8 cellular contexts compared by ENCODE assay signal in the genomic region with DNA sequence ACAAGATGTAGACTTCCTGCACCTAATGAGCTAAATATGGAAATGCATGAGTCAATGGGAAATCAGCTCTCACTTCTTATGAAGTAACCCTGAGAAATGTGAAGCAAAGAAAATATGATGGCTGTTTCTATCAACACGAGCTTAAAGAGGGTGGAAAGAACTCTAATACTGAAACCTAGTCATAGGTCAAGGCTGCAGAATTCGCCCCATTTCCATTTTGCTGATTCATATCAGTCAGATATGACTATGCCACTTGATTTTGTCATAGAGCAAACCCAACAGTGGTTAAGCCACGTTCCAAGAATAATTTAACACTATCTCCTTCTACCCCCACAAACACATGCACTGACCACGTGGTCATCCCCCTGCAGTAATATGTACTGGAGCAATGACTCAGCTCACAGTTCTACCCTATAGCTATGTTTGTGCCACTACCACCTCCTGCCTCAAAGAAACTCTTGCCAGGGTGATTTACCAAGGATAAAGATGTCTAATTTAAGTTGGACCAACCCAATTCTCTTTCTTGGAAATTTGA.
DNase-seq lines count a peak whose midpoint lies in the region; ATAC-seq and TF ChIP-seq lines count a peak whose summit lies in the region.

No MANE protein-coding gene starts in this region.

- peak overlapping the region; percentile 93 for H3K27ac ChIP-seq in GM23248

- H3K4me2 ChIP-seq in GM23248 (ENCODE audit: unreplicated experiment) = peak overlapping the region; percentile 67

- peak overlapping the region; percentile 72 for H3K9ac ChIP-seq in GM23248

- no peaks in the 10 kb centered on the region for H3K9me3 ChIP-seq in GM23248 (ENCODE audit: low read depth)

- no peaks in the 10 kb centered on the region for H3K36me3 ChIP-seq in GM23248 (ENCODE audit: low read depth)

- no peak for TF ChIP-seq CTCF in astrocyte of the cerebellum (IDR thresholded peaks at IDR 0.05; ENCODE audit: low read depth, low read length, missing control alignments)

- no peaks in the 10 kb centered on the region for H3K27me3 ChIP-seq in GM23248 (replicated peaks; ENCODE audit: insufficient read depth)

- H3K4me3 ChIP-seq in GM23248 (peak overlapping the region; percentile 39), astrocyte of the cerebellum (ENCODE audit: low read depth, low read length) (no peak overlapping the region)

- no peaks in the 10 kb centered on the region for H3K79me2 ChIP-seq in GM23248 (ENCODE audit: insufficient read depth)

- no peaks in the 10 kb centered on the region for H4K20me1 ChIP-seq in GM23248 (ENCODE audit: insufficient read depth)

- peak; percentile 95 for ATAC-seq in GM18511 (IDR thresholded peaks at IDR 0.05; ENCODE audit: unreplicated experiment)

- H3F3A ChIP-seq in GM23248 (ENCODE audit: insufficient read depth) = peaks cover 30% of the 10 kb centered on the region

- peaks cover 31% of the 10 kb centered on the region for H3K4me1 ChIP-seq in GM23248 (ENCODE audit: insufficient read depth)

- H2AFZ ChIP-seq in GM23248 = no peak overlapping the region

- H3K9me2 ChIP-seq in GM23248 (ENCODE audit: insufficient read depth) = no peaks in the 10 kb centered on the region; the same call in 1 of the 2 replicates

- 1 to 3% methylated on average over 4 of the region's 4 CpGs for WGBS in GM23248 (ENCODE audit: low coverage in 1 of 2, low lambda C conversion rate in 2 of 2, missing lambda C conversion rate in 2 of 2), 2 experiments

- DNase-seq in GM23248 (peak; percentile 98), KBM-7 (peak; percentile 18), astrocyte of the cerebellum (ENCODE audit: low read depth) (peak; percentile 81), mucosa of gallbladder (ENCODE audit: low spot score) (no peak), NCI-H2081 (lab: John Stamatoyannopoulos, UW) (no peak), epidermal melanocyte (ENCODE audit: insufficient read length, low spot score) (no peak)
- peak; percentile 74 for DNase-seq in stimulated activated CD4-positive, alpha-beta T cell treated with anti-CD3 and anti-CD28 coated beads, Interleukin-1b, Interleukin-23, amount 100 ng/mL, for 48 hours

- in situ Hi-C loops in GM23248 (cut with MboI) = no loop called here
- in situ Hi-C loops in KBM-7 (cut with MboI; ENCODE audit: low pct_unique_long_range_greater_than_20kb, low sequenced_read_pairs) = no loop called here
- in situ Hi-C loops in astrocyte of the cerebellum (cut with HindIII; ENCODE audit: low sequenced_read_pairs) = no loop called here

Comparison
In these comparisons a context has a peak if more than half of its experiments do, and no peak if none do; other contexts are left out.
1. DNase-seq: peak in GM23248 (single experiment), KBM-7 (single experiment), astrocyte of the cerebellum (single experiment) and stimulated activated CD4-positive, alpha-beta T cell treated with anti-CD3 and anti-CD28 coated beads, Interleukin-1b, Interleukin-23, amount 100 ng/mL, for 48 hours (single experiment); none in mucosa of gallbladder (single experiment), NCI-H2081 (0 of 2) and epidermal melanocyte (single experiment).